25 cellular contexts compared by ENCODE assay signal in the genomic region with DNA sequence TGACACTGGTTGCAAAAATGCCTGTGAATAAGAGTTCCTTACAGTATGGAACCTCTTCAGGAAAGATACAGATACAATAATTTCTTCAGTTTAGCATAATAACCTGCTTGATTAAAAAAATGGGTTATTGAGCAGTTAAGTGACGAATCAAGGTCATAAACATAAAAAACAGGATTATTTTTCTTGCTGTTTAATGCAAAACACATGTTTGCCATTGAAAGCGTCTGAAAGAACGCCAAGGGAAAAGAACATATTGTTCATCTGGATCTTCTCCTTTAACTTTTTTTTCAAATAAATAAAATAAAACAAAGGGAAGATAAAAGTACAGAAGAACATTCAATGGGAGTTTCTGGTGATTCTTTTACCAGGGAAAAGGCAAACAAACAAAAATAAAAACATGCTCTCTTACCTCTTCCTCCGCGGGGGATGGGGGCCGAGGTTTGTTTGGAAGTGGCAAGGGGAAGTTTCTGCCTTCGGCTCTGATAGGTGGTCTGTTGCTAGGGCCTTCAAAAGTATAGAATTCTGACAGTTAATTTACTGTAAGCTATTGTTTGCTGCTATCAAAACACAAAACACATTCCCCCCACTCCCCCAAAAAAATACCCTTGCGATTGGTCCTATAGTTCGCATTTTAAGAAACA. TPM values are rescaled to one million over a fixed set of nuclear protein-coding genes. Genes with fewer than 3 reads are reported as not detected.
DNase-seq lines count a peak whose midpoint lies in the region; ATAC-seq and TF ChIP-seq lines count a peak whose summit lies in the region.
"Had no signal": no experiment of that assay in that cellular context is flagged by ENCODE, and none has a peak within 500 bp of the region (broad histone marks: within the 10 kb centered on the region; RNA-seq: fewer than 3 reads in every experiment).

No MANE protein-coding gene starts in this region.

- H3K4me3 ChIP-seq in fibroblast of villous mesenchyme (ENCODE audit: low read depth, low read length), result no peak overlapping the region
- H3K4me3 ChIP-seq: prostate gland, SJSA1 had no signal

- intact Hi-C loops in natural killer cell (cut with micrococcal nuclease), result no loop called here

- no peak for TF ChIP-seq CTCF in natural killer cell (IDR thresholded peaks at IDR 0.05)
- TF ChIP-seq CTCF in fibroblast of villous mesenchyme (IDR thresholded peaks at IDR 0.05; ENCODE audit: insufficient read depth, low read depth, low read length), result no peak

- ATAC-seq in natural killer cell, result no peak
- no peak for ATAC-seq in natural killer cell treated with Interleukin-12 subunit alpha and Interleukin-12 subunit beta and Interleukin-15 and Interleukin-18, amount 100 ng/mL, for 72 hours
- no peak for ATAC-seq in activated T-helper 17 cell treated with anti-CD3 and anti-CD28 coated beads, Interleukin-2, amount 50 U/mL, for 72 hours (replicated peaks)
- no peak for ATAC-seq in GM18511 (IDR thresholded peaks at IDR 0.05; ENCODE audit: unreplicated experiment)
- ATAC-seq: left cardiac atrium had no signal

- H3K4me3 Mint-ChIP-seq in natural killer cell, result no peak overlapping the region
- H3K4me3 Mint-ChIP-seq in natural killer cell treated with Interleukin-12 subunit alpha and Interleukin-12 subunit beta and Interleukin-15 and Interleukin-18, amount 100 ng/mL, for 72 hours, result no peak overlapping the region
- H3K4me3 Mint-ChIP-seq in activated T-helper 17 cell treated with anti-CD3 and anti-CD28 coated beads, Interleukin-2, amount 50 U/mL, for 72 hours, result no peak overlapping the region
- H3K4me3 Mint-ChIP-seq: CD14-positive monocyte, mesothelial cell of epicardium, neural crest cell had no signal

- no peak for DNase-seq in natural killer cell
- no peak for DNase-seq in natural killer cell treated with Interleukin-12 subunit alpha and Interleukin-12 subunit beta and Interleukin-15 and Interleukin-18, amount 100 ng/mL, for 72 hours (ENCODE audit: low spot score)
- peak; percentile 54 for DNase-seq in fibroblast of villous mesenchyme (ENCODE audit: low read depth)
- no peak for DNase-seq in NCI-H2029 (lab: John Stamatoyannopoulos, UW)
- no peak for DNase-seq in NCI-H510A (lab: John Stamatoyannopoulos, UW)
- DNase-seq in stimulated activated CD8-positive, alpha-beta memory T cell treated with anti-CD3 and anti-CD28 coated beads, Interleukin-4, amount 100 ng/mL, for 48 hours, result no peak
- DNase-seq: ACHN; activated CD4-positive, CD25-positive, alpha-beta regulatory T cell treated with anti-CD3 and anti-CD28 coated beads, Interleukin-2, amount 50 U/mL, for 72 hours; activated gamma-delta T cell treated with Interleukin-2 at 50 U/mL for 16 hours; effector CD8-positive, alpha-beta T cell; left cardiac atrium; MM.1S; NCI-H1694; NCI-H774; PC-3; small intestine; stimulated activated CD4-positive, alpha-beta T cell treated with anti-CD3 and anti-CD28 coated beads, Interleukin-4, amount 100 ng/mL, for 1 hour had no signal

- H3K9me3 Mint-ChIP-seq in natural killer cell, result no peaks in the 10 kb centered on the region
- H3K9me3 Mint-ChIP-seq in natural killer cell treated with Interleukin-12 subunit alpha and Interleukin-12 subunit beta and Interleukin-15 and Interleukin-18, amount 100 ng/mL, for 72 hours, result no peaks in the 10 kb centered on the region
- no peaks in the 10 kb centered on the region for H3K9me3 Mint-ChIP-seq in activated T-helper 17 cell treated with anti-CD3 and anti-CD28 coated beads, Interleukin-2, amount 50 U/mL, for 72 hours
- H3K9me3 Mint-ChIP-seq: CD14-positive monocyte, mesothelial cell of epicardium, neural crest cell had no signal

- H3K4me1 Mint-ChIP-seq in natural killer cell, result peaks cover 53 to 54% of the 10 kb centered on the region in 2 donors
- H3K4me1 Mint-ChIP-seq in natural killer cell treated with Interleukin-12 subunit alpha and Interleukin-12 subunit beta and Interleukin-15 and Interleukin-18, amount 100 ng/mL, for 72 hours (ENCODE audit: low read depth in 2 of 2), result peaks cover 49 to 55% of the 10 kb centered on the region in 2 donors
- H3K4me1 Mint-ChIP-seq in activated T-helper 17 cell treated with anti-CD3 and anti-CD28 coated beads, Interleukin-2, amount 50 U/mL, for 72 hours, result peaks cover 26% of the 10 kb centered on the region

- peaks cover 55% of the 10 kb centered on the region for H3K36me3 Mint-ChIP-seq in natural killer cell
- peaks cover 77% of the 10 kb centered on the region for H3K36me3 Mint-ChIP-seq in natural killer cell treated with Interleukin-12 subunit alpha and Interleukin-12 subunit beta and Interleukin-15 and Interleukin-18, amount 100 ng/mL, for 72 hours
- H3K36me3 Mint-ChIP-seq in activated T-helper 17 cell treated with anti-CD3 and anti-CD28 coated beads, Interleukin-2, amount 50 U/mL, for 72 hours (ENCODE audit: low read depth), result peaks cover 100% of the 10 kb centered on the region
- H3K36me3 Mint-ChIP-seq: mesothelial cell of epicardium had no signal

- H3K27me3 Mint-ChIP-seq in natural killer cell (ENCODE audit: low read depth in 2 of 2), result no peaks in the 10 kb centered on the region
- H3K27me3 Mint-ChIP-seq in natural killer cell treated with Interleukin-12 subunit alpha and Interleukin-12 subunit beta and Interleukin-15 and Interleukin-18, amount 100 ng/mL, for 72 hours, result no peaks in the 10 kb centered on the region
- no peaks in the 10 kb centered on the region for H3K27me3 Mint-ChIP-seq in activated T-helper 17 cell treated with anti-CD3 and anti-CD28 coated beads, Interleukin-2, amount 50 U/mL, for 72 hours

- H3K27ac Mint-ChIP-seq in natural killer cell, result peak overlapping the region; percentile 73 to 84
- H3K27ac Mint-ChIP-seq in natural killer cell treated with Interleukin-12 subunit alpha and Interleukin-12 subunit beta and Interleukin-15 and Interleukin-18, amount 100 ng/mL, for 72 hours, result peak overlapping the region in 1 of 2 donors; percentile 58
- H3K27ac Mint-ChIP-seq in activated T-helper 17 cell treated with anti-CD3 and anti-CD28 coated beads, Interleukin-2, amount 50 U/mL, for 72 hours, result peak overlapping the region; percentile 34
- H3K27ac Mint-ChIP-seq: mesothelial cell of epicardium had no signal

RNA-seq across cellular contexts. Expression of gene C5orf58, which starts 20.0 kb away (rescaled TPM):
- not detected for total RNA-seq in natural killer cell
- not detected for total RNA-seq in natural killer cell treated with Interleukin-12 subunit alpha and Interleukin-12 subunit beta and Interleukin-15 and Interleukin-18, amount 100 ng/mL, for 72 hours
- total RNA-seq in activated T-helper 17 cell treated with anti-CD3 and anti-CD28 coated beads, Interleukin-2, amount 50 U/mL, for 72 hours, result not detected
- total RNA-seq in fibroblast of villous mesenchyme, result not detected in 2 replicates
- total RNA-seq: chondrocyte, left cardiac atrium, mesothelial cell of epicardium, neural crest cell, PC-3, SJSA1 had no signal

RNA-seq across cellular contexts. Expression of gene LCP2, which starts 44.7 kb away (rescaled TPM):
- 100 to 1,000 TPM; 376 to 488 (median 450) TPM for total RNA-seq in natural killer cell
- total RNA-seq in natural killer cell treated with Interleukin-12 subunit alpha and Interleukin-12 subunit beta and Interleukin-15 and Interleukin-18, amount 100 ng/mL, for 72 hours, result 100 to 1,000 TPM; 282 to 360 TPM
- 100 to 1,000 TPM; 202 to 204 TPM for total RNA-seq in activated T-helper 17 cell treated with anti-CD3 and anti-CD28 coated beads, Interleukin-2, amount 50 U/mL, for 72 hours
- total RNA-seq in fibroblast of villous mesenchyme, result not detected in 2 replicates
- total RNA-seq: chondrocyte, mesothelial cell of epicardium, neural crest cell, PC-3 had no signal

Comparison
In these comparisons a context has a peak if more than half of its experiments do, and no peak if none do; other contexts are left out.
1. RNA of gene LCP2, which starts 44.7 kb away (total RNA-seq): 376 to 488 TPM in natural killer cell, 282 to 360 TPM in natural killer cell treated with Interleukin-12 subunit alpha and Interleukin-12 subunit beta and Interleukin-15 and Interleukin-18, amount 100 ng/mL, for 72 hours and 202 to 204 TPM in activated T-helper 17 cell treated with anti-CD3 and anti-CD28 coated beads, Interleukin-2, amount 50 U/mL, for 72 hours; not detected in fibroblast of villous mesenchyme; every median in the first group is over 100 times any median in the second.